Comparison of ENCODE assay signal across 19 cellular contexts in genomic region chr22:40027191-40028097, GRCh38. TPM values are rescaled to one million over a fixed set of nuclear protein-coding genes. Genes with fewer than 3 reads are reported as not detected.
"Had no signal": no experiment of that assay in that cellular context is flagged by ENCODE, and none has a peak within 500 bp of the region (broad histone marks: within the 10 kb centered on the region; RNA-seq: fewer than 3 reads in every experiment).

No MANE protein-coding gene starts in this region.

- H3K36me3 ChIP-seq: brain microvascular endothelial cell, heart right ventricle, sigmoid colon, tibial artery had no signal

- ATAC-seq: activated CD4-positive, CD25-positive, alpha-beta regulatory T cell treated with anti-CD3 and anti-CD28 coated beads, Interleukin-2, amount 50 U/mL, for 24 hours; activated CD8-positive, alpha-beta T cell treated with anti-CD3 and anti-CD28 coated beads, Interleukin-2, amount 10 ng/mL, durations not matched to agents 7 days and 5 days; activated naive CD8-positive, alpha-beta T cell treated with anti-CD3 and anti-CD28 coated beads, Interleukin-2, amount 50 U/mL, for 24 hours; activated T-cell treated with anti-CD3 and anti-CD28 coated beads, Interleukin-2, amount 50 U/mL, for 4 hours; heart right ventricle; natural killer cell had no signal

- H3K4me3 ChIP-seq: esophagus squamous epithelium, heart right ventricle, sigmoid colon, tibial artery had no signal

- DNase-seq: activated CD4-positive, alpha-beta T cell treated with anti-CD3 and anti-CD28 coated beads, Interleukin-2, amount 10 ng/mL, durations not matched to agents 7 days and 5 days; activated CD8-positive, alpha-beta memory T cell treated with anti-CD3 and anti-CD28 coated beads, Interleukin-2, amount 50 U/mL, for 4 hours; activated CD8-positive, alpha-beta T cell treated with anti-CD3 and anti-CD28 coated beads, Interleukin-2, amount 10 ng/mL, durations not matched to agents 7 days and 5 days; activated naive CD4-positive, alpha-beta T cell treated with anti-CD3 and anti-CD28 coated beads, Interleukin-2, amount 10 ng/mL, durations not matched to agents 7 days and 5 days; activated naive CD8-positive, alpha-beta T cell treated with anti-CD3 and anti-CD28 coated beads, Interleukin-2, amount 50 U/mL, for 24 hours; activated T-cell treated with anti-CD3 and anti-CD28 coated beads, Interleukin-2, amount 50 U/mL, for 4 hours; anterior cingulate cortex; brain microvascular endothelial cell; effector CD8-positive, alpha-beta T cell; esophagus squamous epithelium; heart right ventricle; immature natural killer cell; natural killer cell; nucleus accumbens; sigmoid colon; stimulated activated naive CD4-positive, alpha-beta T cell had no signal

- H3K27me3 ChIP-seq: brain microvascular endothelial cell, esophagus squamous epithelium had no signal

- H3K4me1 ChIP-seq: sigmoid colon had no signal

- H3K27ac ChIP-seq: brain microvascular endothelial cell, heart right ventricle, sigmoid colon, tibial artery had no signal

- H3K9me3 ChIP-seq: esophagus squamous epithelium, heart right ventricle, sigmoid colon, tibial artery had no signal

RNA-seq across cellular contexts. Expression of gene FAM83F, which starts 32.7 kb away (rescaled TPM):
- total RNA-seq: endothelial cell of umbilical vein had no signal
- polyA plus RNA-seq: endothelial cell of umbilical vein, immature natural killer cell had no signal
